In genomic region chr19:38691938-38692457, GRCh38 we compare ENCODE assay signal across 8 cellular contexts. TPM values are rescaled to one million over a fixed set of nuclear protein-coding genes. Genes with fewer than 3 reads are reported as not detected.
DNase-seq lines count a peak whose midpoint lies in the region; ATAC-seq and TF ChIP-seq lines count a peak whose summit lies in the region.

No MANE protein-coding gene starts in this region.

- peak overlapping the region; percentile 42; the same call in 1 of the 2 replicates for H3K4me3 ChIP-seq in BLaER1
- no peak overlapping the region for H3K4me3 ChIP-seq in fibroblast of pulmonary artery (replicated peaks; ENCODE audit: low read depth, low read length)

- peak overlapping the region; percentile 69 for H3K9ac ChIP-seq in BLaER1

- H4K20me1 ChIP-seq in BLaER1: peaks cover 57% of the 10 kb centered on the region

- H3K9me3 ChIP-seq in BLaER1: no peaks in the 10 kb centered on the region

- H3K27ac Mint-ChIP-seq in activated naive CD4-positive, alpha-beta T cell treated with anti-CD3 and anti-CD28 coated beads, Interleukin-2, amount 50 U/mL, for 72 hours: no peak overlapping the region

- H3K36me3 Mint-ChIP-seq in activated naive CD4-positive, alpha-beta T cell treated with anti-CD3 and anti-CD28 coated beads, Interleukin-2, amount 50 U/mL, for 72 hours: peaks cover 0 to 4% of the 10 kb centered on the region in 2 donors

- H3K27ac ChIP-seq in BLaER1: peak overlapping the region; percentile 77

- TF ChIP-seq CTCF in fibroblast of pulmonary artery (IDR thresholded peaks at IDR 0.05; ENCODE audit: low read length, missing control alignments) (no peak), omental fat pad (IDR thresholded peaks at IDR 0.05) (no peak)

- peak; percentile 95 for DNase-seq in SK-N-DZ (ENCODE audit: low spot score)
- peak; percentile 91 for DNase-seq in fibroblast of pulmonary artery (ENCODE audit: low read depth)
- no peak for DNase-seq in omental fat pad (ENCODE audit: low spot score)
- DNase-seq in stimulated activated naive CD4-positive, alpha-beta T cell (lab: John Stamatoyannopoulos, UW): no peak
- no peak for DNase-seq in SHP77 treated with DMSO at 0.1 percent for 48 hours (lab: John Stamatoyannopoulos, UW)
- DNase-seq in effector CD8-positive, alpha-beta T cell (lab: John Stamatoyannopoulos, UW): no peak
- no peak for DNase-seq in activated naive CD4-positive, alpha-beta T cell treated with anti-CD3 and anti-CD28 coated beads, Interleukin-2, amount 50 U/mL, for 72 hours (ENCODE audit: low spot score in 2 of 2)

- no peaks in the 10 kb centered on the region for H3K9me3 Mint-ChIP-seq in activated naive CD4-positive, alpha-beta T cell treated with anti-CD3 and anti-CD28 coated beads, Interleukin-2, amount 50 U/mL, for 72 hours

- ATAC-seq in omental fat pad (ENCODE audit: low FRiP score): peak; percentile 69
- no peak for ATAC-seq in activated naive CD4-positive, alpha-beta T cell treated with anti-CD3 and anti-CD28 coated beads, Interleukin-2, amount 50 U/mL, for 72 hours

- no peaks in the 10 kb centered on the region for H3K27me3 ChIP-seq in BLaER1

- peaks cover 29% of the 10 kb centered on the region for H3K36me3 ChIP-seq in BLaER1

- peak overlapping the region; percentile 86 for H3K4me2 ChIP-seq in BLaER1

- peaks cover 98% of the 10 kb centered on the region for H3K4me1 ChIP-seq in BLaER1

RNA-seq across cellular contexts. Expression of gene ACTN4, which starts 44.5 kb away (rescaled TPM):
- 85.3 and 95.3 TPM in 2 replicates for polyA plus RNA-seq in SK-N-DZ (2014; cell fraction: cytosol; rRNA removed)
- 124 and 196 TPM in 2 replicates for polyA plus RNA-seq in SK-N-DZ (2014; cell fraction: nucleus; rRNA removed)
- 100 to 1,000 TPM; 290 to 517 (median 367) TPM for total RNA-seq in omental fat pad
- total RNA-seq in activated naive CD4-positive, alpha-beta T cell treated with anti-CD3 and anti-CD28 coated beads, Interleukin-2, amount 50 U/mL, for 72 hours: 100 to 1,000 TPM; 181 to 204 TPM

RNA-seq across cellular contexts. Expression of gene CAPN12, which starts 52.3 kb away (rescaled TPM):
- 0.37 and 0.42 TPM in 2 replicates for polyA plus RNA-seq in SK-N-DZ (2014; cell fraction: cytosol; rRNA removed)
- polyA plus RNA-seq in SK-N-DZ (2014; cell fraction: nucleus; rRNA removed): 1.6 and 3.9 TPM in 2 replicates
- 1 to 10 TPM; 1.0 to 2.5 (median 1.4) TPM for total RNA-seq in omental fat pad
- total RNA-seq in activated naive CD4-positive, alpha-beta T cell treated with anti-CD3 and anti-CD28 coated beads, Interleukin-2, amount 50 U/mL, for 72 hours: 1 to 10 TPM; 1.6 to 9.0 TPM

Comparison
In these comparisons a context has a peak if more than half of its experiments do, and no peak if none do; other contexts are left out.
1. DNase-seq: peak in SK-N-DZ (single experiment) and fibroblast of pulmonary artery (single experiment); none in omental fat pad (single experiment), stimulated activated naive CD4-positive, alpha-beta T cell (0 of 6), SHP77 treated with DMSO at 0.1 percent for 48 hours (single experiment), effector CD8-positive, alpha-beta T cell (single experiment) and activated naive CD4-positive, alpha-beta T cell treated with anti-CD3 and anti-CD28 coated beads, Interleukin-2, amount 50 U/mL, for 72 hours (0 of 2).